Comparison of ENCODE assay signal across 7 cellular contexts in genomic region chr3:55486101-55486856, GRCh38. TPM values are rescaled to one million over a fixed set of nuclear protein-coding genes. Genes with fewer than 3 reads are reported as not detected.
DNase-seq lines count a peak whose midpoint lies in the region; FAIRE-seq and TF ChIP-seq lines count a peak whose summit lies in the region.

No MANE protein-coding gene starts in this region.

- peaks cover 33% of the 10 kb centered on the region for H3K36me3 ChIP-seq in NT2/D1 (ENCODE audit: insufficient read depth, insufficient read length, low read length)
- H3K36me3 ChIP-seq in endothelial cell of umbilical vein (ENCODE audit: control insufficient read depth in 2 of 2, extremely low read depth in 1 of 2, insufficient read depth in 2 of 2, low read length in 2 of 2) = no peaks in the 10 kb centered on the region
- no peaks in the 10 kb centered on the region for H3K36me3 ChIP-seq in muscle layer of duodenum (ENCODE audit: control insufficient read depth in 1 of 2, insufficient read depth in 2 of 2, low read length in 2 of 2)

- no peak for TF ChIP-seq CTCF in GM13976 (IDR thresholded peaks at IDR 0.05; ENCODE audit: borderline replicate concordance, control extremely low read depth, extremely low read depth, insufficient read depth, missing control alignments)
- TF ChIP-seq CTCF in endothelial cell of umbilical vein (IDR thresholded peaks at IDR 0.05; ENCODE audit: extremely low read depth in 1 of 2, insufficient read depth in 1 of 2, low read depth in 1 of 2, low read length in 2 of 2) = no peak

- CTCF ChIA-PET in endothelial cell of umbilical vein (lab: Charles Lee) = interaction anchor here (1.0 to 5.8 kb wide), 5 partner anchors 554 to 1547 kb away, joined by 3 to 98 read pairs (median 11); no protein-coding TSS in a partner anchor

- H3K9ac ChIP-seq in NT2/D1 (ENCODE audit: insufficient read length, low read depth) (peak overlapping the region; percentile 91), endothelial cell of umbilical vein (replicated peaks; ENCODE audit: extremely low read depth, insufficient read depth, low read length) (no peak overlapping the region)

- in situ Hi-C loops in GM13976 (cut with MboI; ENCODE audit: low sequenced_read_pairs, unreplicated experiment) = loop anchor here (10.0 to 25.0 kb wide), 2 partner anchors 239 to 776 kb away; no protein-coding TSS in a partner anchor

- BruUV-seq in endothelial cell of umbilical vein (replicated peaks; lab: Mats Ljungman, UMichigan) = no TSS peak

- intact Hi-C loops in endothelial cell of umbilical vein (cut with micrococcal nuclease) = loop anchor here (5.0 kb wide), 3 partner anchors 116 to 646 kb away; no protein-coding TSS in a partner anchor

- H3K79me2 ChIP-seq in endothelial cell of umbilical vein (ENCODE audit: control insufficient read depth, insufficient read depth, low read length) = no peaks in the 10 kb centered on the region

- peak; percentile 38 for DNase-seq in GM13976 (ENCODE audit: low spot score)
- no peak for DNase-seq in NT2/D1 (ENCODE audit: low read depth, low spot score)
- peak; percentile 33 for DNase-seq in endothelial cell of umbilical vein (ENCODE audit: low read depth, low spot score)
- DNase-seq in NOMO-1 treated with dmso at 0.1 percent for 144 hours (lab: John Stamatoyannopoulos, UW; ENCODE audit: unreplicated experiment) = no peak
- no peak for DNase-seq in LoVo (ENCODE audit: low spot score)
- DNase-seq in NCI-H526 treated with DMSO at 0.1 percent for 48 hours (lab: John Stamatoyannopoulos, UW) = no peak

- H4K20me1 ChIP-seq in endothelial cell of umbilical vein (replicated peaks; ENCODE audit: control insufficient read depth, extremely low read depth, insufficient read depth, low read length) = no peaks in the 10 kb centered on the region

- peaks cover 6% of the 10 kb centered on the region for H3K27me3 ChIP-seq in NT2/D1 (ENCODE audit: insufficient read depth, insufficient read length)
- H3K27me3 ChIP-seq in endothelial cell of umbilical vein (ENCODE audit: control insufficient read depth in 2 of 2, insufficient read depth in 2 of 2, low read length in 2 of 2) = peaks cover 79 to 89% of the 10 kb centered on the region in 2 experiments
- peaks cover 44% of the 10 kb centered on the region for H3K27me3 ChIP-seq in muscle layer of duodenum (ENCODE audit: low read depth, low read length)

- POLR2A ChIA-PET in endothelial cell of umbilical vein (lab: Charles Lee) = no interaction called here

- peaks cover 15% of the 10 kb centered on the region for H3K4me1 ChIP-seq in NT2/D1 (ENCODE audit: insufficient read depth, insufficient read length)
- peaks cover 14% of the 10 kb centered on the region for H3K4me1 ChIP-seq in endothelial cell of umbilical vein (ENCODE audit: control insufficient read depth, extremely low read depth, insufficient read depth, low read length)
- peaks cover 2 to 30% of the 10 kb centered on the region in 2 donors for H3K4me1 ChIP-seq in muscle layer of duodenum (ENCODE audit: control insufficient read depth in 1 of 2, insufficient read depth in 2 of 2, low read length in 2 of 2)

- no peaks in the 10 kb centered on the region for H3K9me1 ChIP-seq in endothelial cell of umbilical vein (replicated peaks; ENCODE audit: control insufficient read depth, extremely low read depth, insufficient read depth, low read length)

- no peak for FAIRE-seq in endothelial cell of umbilical vein (lab: Jason Lieb, UNC)

- H3K4me3 ChIP-seq in NT2/D1 (ENCODE audit: insufficient read length, low read depth) (peak overlapping the region; percentile 84), endothelial cell of umbilical vein (replicated peaks in 1 of 3; ENCODE audit: insufficient read depth in 1 of 3, low read depth in 1 of 3, low read length in 3 of 3) (peak overlapping the region; percentile 41 to 57 (median 52)), muscle layer of duodenum (ENCODE audit: low read depth in 1 of 2, low read length in 2 of 2) (peak overlapping the region; percentile 77 to 97)

- no peak overlapping the region for H3K27ac ChIP-seq in endothelial cell of umbilical vein (ENCODE audit: insufficient read depth, low read depth, low read length)
- H3K27ac ChIP-seq in muscle layer of duodenum (ENCODE audit: low read length) = peak overlapping the region; percentile 24

- peaks cover 16% of the 10 kb centered on the region; the same call in 1 of the 2 replicates for H3K9me3 ChIP-seq in NT2/D1 (ENCODE audit: insufficient read depth, low read length)
- H3K9me3 ChIP-seq in endothelial cell of umbilical vein (replicated peaks; ENCODE audit: control insufficient read depth, insufficient read depth, low read length) = no peaks in the 10 kb centered on the region
- no peaks in the 10 kb centered on the region for H3K9me3 ChIP-seq in muscle layer of duodenum (ENCODE audit: control insufficient read depth in 1 of 2, low read length in 2 of 2)

- no peak for TF ChIP-seq POLR2A in endothelial cell of umbilical vein (IDR thresholded peaks at IDR 0.05; ENCODE audit: low read depth, low read length)

- dilution Hi-C loops in endothelial cell of umbilical vein (cut with MboI; ENCODE audit: extremely low pct_ligation_motif_present, low sequenced_read_pairs) = no loop called here

- peak overlapping the region; percentile 88 for H3K4me2 ChIP-seq in endothelial cell of umbilical vein (ENCODE audit: insufficient read depth, low read length)

- peak overlapping the region; percentile 45 for H2AFZ ChIP-seq in endothelial cell of umbilical vein (ENCODE audit: low read depth, low read length)

TF ChIP-seq in endothelial cell of umbilical vein, 7 proteins besides CTCF, POLR2A, EP300 and RAD21:
- TF ChIP-seq GATA2 (IDR thresholded peaks at IDR 0.05; ENCODE audit: insufficient read depth, insufficient read length, low read depth, low read length) (no peak), EZH2 (IDR thresholded peaks at IDR 0.05; ENCODE audit: borderline replicate concordance, low read depth, low read length, severe bottlenecking) (peak; percentile 54)

RNA-seq across cellular contexts. Expression of gene WNT5A, which starts 0.8 kb away (rescaled TPM):
- total RNA-seq in endothelial cell of umbilical vein = 0.25 and 0.33 TPM in 2 replicates
- 0.08 and 0.16 TPM in 2 replicates for polyA plus RNA-seq in endothelial cell of umbilical vein
- 0.04 and 0.06 TPM in 2 replicates for polyA plus RNA-seq in endothelial cell of umbilical vein (2011; cell fraction: cytosol; rRNA removed)
- polyA plus RNA-seq in endothelial cell of umbilical vein (2011; cell fraction: nucleus; rRNA removed) = 0.11 and 0.20 TPM in 2 replicates
- polyA plus RNA-seq in endothelial cell of umbilical vein (2012) = 0.12 TPM in 2 replicates
- polyA minus RNA-seq in endothelial cell of umbilical vein = 0.07 and 0.89 TPM in 2 replicates
- 30.3 TPM for polyA minus RNA-seq in endothelial cell of umbilical vein (2011; cell fraction: cytosol; rRNA and poly(A)+ RNA removed)
- 0.29 and 0.72 TPM in 2 replicates for polyA minus RNA-seq in endothelial cell of umbilical vein (2011; cell fraction: nucleus; rRNA and poly(A)+ RNA removed)

Comparison
In these comparisons a context has a peak if more than half of its experiments do, and no peak if none do; other contexts are left out.
1. DNase-seq: peak in GM13976 (single experiment) and endothelial cell of umbilical vein (single experiment); none in NT2/D1 (single experiment), NOMO-1 treated with dmso at 0.1 percent for 144 hours (single experiment), LoVo (single experiment) and NCI-H526 treated with DMSO at 0.1 percent for 48 hours (single experiment).
2. Peak in every context shown above with its lines, with median percentiles within 50 percentile points of each other: H3K4me3 ChIP-seq.